In the genomic region with DNA sequence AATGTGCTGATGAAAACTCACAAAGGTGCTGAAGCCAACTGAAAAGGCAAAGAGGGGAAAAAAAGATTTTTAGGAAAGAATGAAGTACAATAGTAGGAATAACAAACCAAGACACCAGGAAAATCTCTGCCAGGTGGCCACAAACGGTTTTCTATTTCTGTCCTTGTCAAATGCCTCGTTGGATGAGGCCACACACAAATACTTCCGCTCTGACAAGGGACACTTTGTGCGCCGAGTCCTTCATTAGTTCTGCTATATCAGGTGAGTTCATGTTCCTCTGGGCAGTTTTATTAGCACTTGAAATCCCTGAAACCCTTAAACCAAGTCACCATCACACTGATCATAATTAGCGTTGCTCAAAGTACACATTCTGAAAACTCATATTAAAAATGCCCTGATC, we compare ENCODE assay signal across 26 cellular contexts.
"Had no signal": no experiment of that assay in that cellular context is flagged by ENCODE, and none has a peak within 500 bp of the region (broad histone marks: within the 10 kb centered on the region; RNA-seq: fewer than 3 reads in every experiment).

No MANE protein-coding gene starts in this region.

- H3K27me3 ChIP-seq: sigmoid colon, stomach, thyroid gland, vagina had no signal

- H3K36me3 ChIP-seq: lower lobe of right lung, prostate gland, sigmoid colon, stomach, thyroid gland, vagina had no signal

- H3K27ac ChIP-seq: epithelial cell of prostate, lower lobe of right lung, prostate gland, sigmoid colon, stomach, thyroid gland, vagina had no signal

- DNase-seq: effector CD8-positive, alpha-beta T cell; endodermal cell; foreskin melanocyte; hypothalamus; immature natural killer cell; islet precursor cell; kidney glomerular epithelial cell; left colon; left ventricle myocardium superior; lower lobe of right lung; naive thymus-derived CD8-positive, alpha-beta T cell; nephron progenitor cell; nucleus accumbens; sigmoid colon; stimulated activated CD4-positive, alpha-beta T cell treated with anti-CD3 and anti-CD28 coated beads, Interleukin-2, amount 100 ng/mL, for 24 hours; stimulated activated CD4-positive, alpha-beta T cell treated with anti-CD3 and anti-CD28 coated beads, Interleukin-4, amount 100 ng/mL, for 24 hours; stimulated activated naive CD4-positive, alpha-beta T cell treated with Interleukin-2 at 50 U/mL for 16 hours; stomach; thyroid gland; trophoblast cell had no signal

- H3K4me1 ChIP-seq: lower lobe of right lung, sigmoid colon, thyroid gland, vagina had no signal

- ATAC-seq: esophagus mucosa; left colon; left ventricle myocardium superior; lower lobe of right lung; naive thymus-derived CD8-positive, alpha-beta T cell; right cardiac atrium; stimulated activated effector memory CD8-positive, alpha-beta T cell treated with anti-CD3 and anti-CD28 coated beads, Interleukin-12 subunit alpha, Interleukin-12 subunit beta, amount 100 ng/mL, for 72 hours had no signal

- H3K9me3 ChIP-seq: lower lobe of right lung, prostate gland, sigmoid colon, stomach, thyroid gland, vagina had no signal

- H3K4me3 ChIP-seq: lower lobe of right lung, prostate gland, sigmoid colon, stomach, thyroid gland, vagina had no signal
